1 cellular context compared by ENCODE assay signal in genomic region chr2:188600536-188601210, GRCh38.
TF ChIP-seq lines count a peak whose summit lies in the region.

No MANE protein-coding gene starts in this region.

TF ChIP-seq in IMR-90, 13 proteins besides CTCF, POLR2A, EP300 and RAD21 (continued from another document):
- TF ChIP-seq NFE2L2 (IDR thresholded peaks at IDR 0.05; ENCODE audit: low read depth, low read length) (no peak), FOS (IDR thresholded peaks at IDR 0.05; ENCODE audit: low read depth, low read length) (no peak), SMC3 (IDR thresholded peaks at IDR 0.05; ENCODE audit: low read depth, low read length) (no peak), BHLHE40 (IDR thresholded peaks at IDR 0.05; ENCODE audit: low read depth, low read length) (no peak), RFX5 (IDR thresholded peaks at IDR 0.05; ENCODE audit: low read depth, low read length) (no peak), MAZ (IDR thresholded peaks at IDR 0.05; ENCODE audit: borderline replicate concordance, low read depth, low read length) (no peak), CEBPB (IDR thresholded peaks at IDR 0.05; ENCODE audit: low read depth, low read length) (no peak), MAFK (IDR thresholded peaks at IDR 0.05; ENCODE audit: low read depth, low read length) (no peak), USF2 (IDR thresholded peaks at IDR 0.05; ENCODE audit: low read depth, low read length) (no peak)
